10 cellular contexts compared by ENCODE assay signal in genomic region chr1:197327776-197328364, GRCh38. TPM values are rescaled to one million over a fixed set of nuclear protein-coding genes. Genes with fewer than 3 reads are reported as not detected.
DNase-seq lines count a peak whose midpoint lies in the region; ATAC-seq and TF ChIP-seq lines count a peak whose summit lies in the region.
"Had no signal": no experiment of that assay in that cellular context is flagged by ENCODE, and none has a peak within 500 bp of the region (broad histone marks: within the 10 kb centered on the region; RNA-seq: fewer than 3 reads in every experiment).

No MANE protein-coding gene starts in this region.

- 3% methylated on average over 2 of the region's 2 CpGs for WGBS in mammary epithelial cell (ENCODE audit: low coverage, missing lambda C conversion rate)

- no peak overlapping the region for H2AFZ ChIP-seq in mammary epithelial cell (ENCODE audit: low read depth, low read length)

- no peaks in the 10 kb centered on the region for H4K20me1 ChIP-seq in mammary epithelial cell (ENCODE audit: insufficient read depth, low read length)
- H4K20me1 ChIP-seq: BLaER1 had no signal

- no peaks in the 10 kb centered on the region for H3K27me3 ChIP-seq in mammary epithelial cell (ENCODE audit: insufficient read depth, low read length)
- H3K27me3 ChIP-seq: BLaER1 had no signal

- CTCF ChIA-PET in mammary epithelial cell (lab: Charles Lee; ENCODE audit: low non-redundant PET): no interaction called here

- intact Hi-C loops in mammary epithelial cell (cut with micrococcal nuclease): loop anchor here (1.0 to 5.0 kb wide), 2 partner anchors 29 to 146 kb away; no protein-coding TSS in a partner anchor

- no peak overlapping the region for H3K4me3 ChIP-seq in mammary epithelial cell (replicated peaks in 1 of 3; ENCODE audit: insufficient read depth in 1 of 3, low read depth in 2 of 3, low read length in 3 of 3)
- H3K4me3 ChIP-seq: BLaER1 had no signal

- no peaks in the 10 kb centered on the region for H3K36me3 ChIP-seq in mammary epithelial cell (ENCODE audit: insufficient read depth, low read length)
- H3K36me3 ChIP-seq: BLaER1 had no signal

- no TSS peak for BruUV-seq in mammary epithelial cell (replicated peaks; lab: Mats Ljungman, UMichigan)

- DNase-seq in DMS 273 (lab: John Stamatoyannopoulos, UW; ENCODE audit: unreplicated experiment) (peak; percentile 23), DMS 273 treated with DMSO at 0.1 percent for 48 hours (lab: John Stamatoyannopoulos, UW) (no peak), Kasumi-1 (lab: John Stamatoyannopoulos, UW) (peak; percentile 38 to 44), mammary epithelial cell (no peak), pons (ENCODE audit: low spot score) (peak; percentile 18), glomerular visceral epithelial cell (ENCODE audit: extremely low spot score) (no peak)
- DNase-seq in stimulated activated CD4-positive, alpha-beta T cell treated with anti-CD3 and anti-CD28 coated beads, Interleukin-4, amount 100 ng/mL, for 4 hours: no peak
- DNase-seq: NCI-H1436 treated with DMSO at 0.1 percent for 48 hours had no signal

- no peak for ATAC-seq in HG03280 (IDR thresholded peaks at IDR 0.05; ENCODE audit: unreplicated experiment)

- no peaks in the 10 kb centered on the region for H3K79me2 ChIP-seq in mammary epithelial cell (ENCODE audit: insufficient read depth, low read length)

- in situ Hi-C loops in mammary epithelial cell (cut with MboI; ENCODE audit: low sequenced_read_pairs in 2 of 2): no loop called here

- no peak overlapping the region for H3K4me2 ChIP-seq in mammary epithelial cell (ENCODE audit: insufficient read depth, low read depth, low read length)
- H3K4me2 ChIP-seq: BLaER1 had no signal

- H3K9ac ChIP-seq in mammary epithelial cell (ENCODE audit: insufficient read depth, low read length): no peak overlapping the region
- H3K9ac ChIP-seq: BLaER1 had no signal

- no peaks in the 10 kb centered on the region for H3K4me1 ChIP-seq in mammary epithelial cell (ENCODE audit: insufficient read depth, low read length)
- H3K4me1 ChIP-seq: BLaER1 had no signal

- dilution Hi-C loops in mammary epithelial cell (cut with HindIII; ENCODE audit: low sequenced_read_pairs): no loop called here

- peak; percentile 55 to 59 for TF ChIP-seq CTCF in mammary epithelial cell (conservative IDR thresholded peaks at IDR 0.05 in 1 of 2, IDR thresholded peaks at IDR 0.05 in 1 of 2; ENCODE audit: extremely low read depth in 1 of 2, insufficient read depth in 1 of 2, low read depth in 1 of 2, low read length in 2 of 2)

- H3K9me3 ChIP-seq in mammary epithelial cell (replicated peaks; ENCODE audit: insufficient read depth, low read length): no peaks in the 10 kb centered on the region
- H3K9me3 ChIP-seq: BLaER1 had no signal

- H3K27ac ChIP-seq in mammary epithelial cell (ENCODE audit: insufficient read depth, low read depth, low read length): no peak overlapping the region
- H3K27ac ChIP-seq: BLaER1 had no signal

RNA-seq across cellular contexts. Expression of gene CRB1, which starts 59.8 kb away (rescaled TPM):
- total RNA-seq in mammary epithelial cell: under 1 TPM in 1 of 2 donors, not detected in 1; under 0.01 TPM
- not detected for polyA plus RNA-seq in mammary epithelial cell
- polyA minus RNA-seq in mammary epithelial cell: not detected

Comparison
In these comparisons a context has a peak if more than half of its experiments do, and no peak if none do; other contexts are left out.
1. DNase-seq: peak in DMS 273 (single experiment), Kasumi-1 (2 of 2) and pons (single experiment); none in DMS 273 treated with DMSO at 0.1 percent for 48 hours (single experiment), mammary epithelial cell (single experiment), glomerular visceral epithelial cell (single experiment) and stimulated activated CD4-positive, alpha-beta T cell treated with anti-CD3 and anti-CD28 coated beads, Interleukin-4, amount 100 ng/mL, for 4 hours (0 of 2).